In the genomic region with DNA sequence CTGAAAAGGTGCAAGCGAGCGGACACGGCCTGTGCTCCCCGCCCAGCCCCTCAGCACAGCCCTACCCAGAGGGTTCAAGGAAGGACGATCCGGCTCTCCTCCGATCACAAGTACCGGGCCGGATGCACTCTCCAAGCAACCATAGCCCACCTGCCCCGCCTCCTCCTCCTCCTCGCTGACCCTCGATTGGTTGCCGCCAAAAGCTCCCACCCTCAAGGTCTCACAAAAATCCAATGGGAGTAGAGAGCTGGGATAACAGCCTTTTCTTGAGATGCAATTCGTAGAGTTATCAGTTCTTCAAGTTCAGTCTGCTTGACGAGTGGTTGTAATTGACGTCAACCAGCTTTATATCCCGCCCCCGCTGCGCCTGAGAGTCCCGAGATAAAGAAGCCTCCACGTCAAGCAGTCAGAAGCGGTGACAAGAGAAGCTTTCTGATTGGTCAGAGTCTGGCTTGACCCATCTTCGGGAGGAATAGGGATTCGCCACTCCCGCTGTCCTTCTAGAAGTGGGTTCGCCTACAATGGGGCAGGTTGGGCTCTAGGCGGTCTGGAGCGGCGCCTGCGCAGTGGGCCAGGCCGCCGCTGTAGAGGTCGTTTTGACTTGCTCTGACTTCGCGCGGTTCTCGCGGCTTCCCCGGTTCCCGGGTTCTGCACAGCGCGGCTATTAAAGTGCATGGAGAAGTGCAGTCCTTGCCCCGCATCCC, we compare ENCODE assay signal across 8 cellular contexts. TPM values are rescaled to one million over a fixed set of nuclear protein-coding genes. Genes with fewer than 3 reads are reported as not detected.
DNase-seq lines count a peak whose midpoint lies in the region; ATAC-seq and TF ChIP-seq lines count a peak whose summit lies in the region.

Gene IFT27, minus strand, starts transcription at position 154 of the 704 bp plus-strand sequence. CDS start 412 bp downstream, outside the sequence.

- POLR2A ChIA-PET in HEK293 (lab: Yijun Ruan, JAX), result interaction anchor here (0.6 to 1.6 kb wide), 24 partner anchors 8 to 423 kb away, joined by 3 to 14 read pairs (median 3); partner anchors contain the start of genes EIF3D, MPST, TST and TXN2

- peak within 1 kb of the TSS; percentile 90 for H3K27ac Mint-ChIP-seq in activated naive CD4-positive, alpha-beta T cell treated with anti-CD3 and anti-CD28 coated beads, Interleukin-2, amount 10 ng/mL, durations not matched to agents 7 days and 5 days

- no peaks in the 10 kb centered on the region for H3K9me3 ChIP-seq in HEK293 (ENCODE audit: control insufficient read depth, insufficient read depth, low read depth, low read length)
- no peaks in the 10 kb centered on the region for H3K9me3 ChIP-seq in SK-N-MC (ENCODE audit: low read depth, low read length)
- no peaks in the 10 kb centered on the region for H3K9me3 ChIP-seq in gastroesophageal sphincter
- H3K9me3 ChIP-seq in neutrophil, result no peaks in the 10 kb centered on the region

- no peaks in the 10 kb centered on the region for H3K9me3 Mint-ChIP-seq in activated naive CD4-positive, alpha-beta T cell treated with anti-CD3 and anti-CD28 coated beads, Interleukin-2, amount 10 ng/mL, durations not matched to agents 7 days and 5 days

- CTCF ChIA-PET in HEK293 (lab: Yijun Ruan, JAX), result interaction anchor here (0.6 to 13.6 kb wide), 13 partner anchors 12 to 423 kb away, joined by 3 to 161 read pairs (median 4); no protein-coding TSS in a partner anchor
- CTCF ChIA-PET in activated naive CD4-positive, alpha-beta T cell treated with anti-CD3 and anti-CD28 coated beads, Interleukin-2, amount 10 ng/mL, durations not matched to agents 7 days and 5 days (lab: Charles Lee), result interaction anchor here (1.0 to 3.8 kb wide), 6 partner anchors 19 to 245 kb away, joined by 4 to 18 read pairs (median 6); no protein-coding TSS in a partner anchor

- H3K4me1 ChIP-seq in HEK293 (ENCODE audit: control insufficient read depth, insufficient read depth, low read length), result peaks cover 4% of the 10 kb centered on the region
- peaks cover 0 to 24% (median 4%) of the 10 kb centered on the region in 3 donors for H3K4me1 ChIP-seq in gastroesophageal sphincter
- H3K4me1 ChIP-seq in neutrophil (ENCODE audit: control insufficient read depth in 1 of 2, insufficient read depth in 1 of 2, low read depth in 1 of 2, low read length in 1 of 2), result peaks cover 17 to 18% of the 10 kb centered on the region in 2 experiments

- H3K4me3 Mint-ChIP-seq in activated naive CD4-positive, alpha-beta T cell treated with anti-CD3 and anti-CD28 coated beads, Interleukin-2, amount 10 ng/mL, durations not matched to agents 7 days and 5 days, result peak within 1 kb of the TSS; percentile 81

- H3K36me3 ChIP-seq in HEK293 (ENCODE audit: control insufficient read depth in 2 of 2, insufficient read depth in 1 of 2, low read length in 2 of 2), result peaks cover 0 to 10% of the 10 kb centered on the region in 2 experiments; a peak in 2 of 3 replicates
- H3K36me3 ChIP-seq in SK-N-MC (ENCODE audit: insufficient read depth, low read length), result no peaks in the 10 kb centered on the region
- H3K36me3 ChIP-seq in gastroesophageal sphincter, result no peaks in the 10 kb centered on the region
- no peaks in the 10 kb centered on the region for H3K36me3 ChIP-seq in neutrophil

- H3K27me3 ChIP-seq in gastroesophageal sphincter (no peaks in the 10 kb centered on the region), neutrophil (no peaks in the 10 kb centered on the region)

- DNase-seq in GF-D8 (lab: John Stamatoyannopoulos, UW), result peak; percentile 96
- peak; percentile 100 for DNase-seq in MV-4-11 (lab: John Stamatoyannopoulos, UW)
- peak; percentile 91 for DNase-seq in SK-N-MC (ENCODE audit: low read depth, low spot score)
- DNase-seq in activated naive CD4-positive, alpha-beta T cell treated with anti-CD3 and anti-CD28 coated beads, Interleukin-2, amount 10 ng/mL, durations not matched to agents 7 days and 5 days, result peak; percentile 99
- peak; percentile 39 to 100 (median 99) for DNase-seq in substantia nigra (lab: John Stamatoyannopoulos, UW)

- no peak for TF ChIP-seq EP300 in gastroesophageal sphincter (IDR thresholded peaks at IDR 0.05)

- H3K27ac ChIP-seq in HEK293 (ENCODE audit: extremely low read depth, low read depth, low read length) (no peak within 1 kb of the TSS; the same call in 1 of the 2 replicates), SK-N-MC (no peak within 1 kb of the TSS), gastroesophageal sphincter (peak within 1 kb of the TSS; percentile 86 to 94 (median 88)), neutrophil (peak within 1 kb of the TSS; percentile 66), substantia nigra (ENCODE audit: low read depth, low read length, poor library complexity, severe bottlenecking) (peak within 1 kb of the TSS; percentile 76)

- peak in 1 of 2 donors; percentile 33 for TF ChIP-seq POLR2A in gastroesophageal sphincter (IDR thresholded peaks at IDR 0.05)

- no peaks in the 10 kb centered on the region for H3K27me3 Mint-ChIP-seq in activated naive CD4-positive, alpha-beta T cell treated with anti-CD3 and anti-CD28 coated beads, Interleukin-2, amount 10 ng/mL, durations not matched to agents 7 days and 5 days

- H3K4me1 Mint-ChIP-seq in activated naive CD4-positive, alpha-beta T cell treated with anti-CD3 and anti-CD28 coated beads, Interleukin-2, amount 10 ng/mL, durations not matched to agents 7 days and 5 days, result peaks cover 26% of the 10 kb centered on the region

- TF ChIP-seq CTCF in HEK293 (tag by site-specific recombination; IDR thresholded peaks at IDR 0.05), result no peak
- no peak for TF ChIP-seq CTCF in gastroesophageal sphincter (IDR thresholded peaks at IDR 0.05)
- TF ChIP-seq CTCF in neutrophil (IDR thresholded peaks at IDR 0.05), result no peak

- peak; percentile 98 for ATAC-seq in gastroesophageal sphincter

- H3K4me3 ChIP-seq in HEK293 (ENCODE audit: low read depth, low read length) (peak within 1 kb of the TSS; percentile 90), SK-N-MC (peak within 1 kb of the TSS; percentile 79), gastroesophageal sphincter (peak within 1 kb of the TSS; percentile 96 to 97), neutrophil (ENCODE audit: low read depth in 1 of 2, low read length in 1 of 2) (peak within 1 kb of the TSS; percentile 59 to 80)

- H3K36me3 Mint-ChIP-seq in activated naive CD4-positive, alpha-beta T cell treated with anti-CD3 and anti-CD28 coated beads, Interleukin-2, amount 10 ng/mL, durations not matched to agents 7 days and 5 days, result no peaks in the 10 kb centered on the region

- peak within 1 kb of the TSS; percentile 59 for H3K9ac ChIP-seq in SK-N-MC (ENCODE audit: insufficient read length)

- WGBS in gastroesophageal sphincter (ENCODE audit: low coverage in 1 of 2), 2 donors, result 0 to 1% methylated on average over 10 to 26 of the region's 43 CpGs

TF ChIP-seq in HEK293, 187 proteins besides CTCF, POLR2A, EP300 and RAD21 (continues in another document):
- TF ChIP-seq, protein P1, sequence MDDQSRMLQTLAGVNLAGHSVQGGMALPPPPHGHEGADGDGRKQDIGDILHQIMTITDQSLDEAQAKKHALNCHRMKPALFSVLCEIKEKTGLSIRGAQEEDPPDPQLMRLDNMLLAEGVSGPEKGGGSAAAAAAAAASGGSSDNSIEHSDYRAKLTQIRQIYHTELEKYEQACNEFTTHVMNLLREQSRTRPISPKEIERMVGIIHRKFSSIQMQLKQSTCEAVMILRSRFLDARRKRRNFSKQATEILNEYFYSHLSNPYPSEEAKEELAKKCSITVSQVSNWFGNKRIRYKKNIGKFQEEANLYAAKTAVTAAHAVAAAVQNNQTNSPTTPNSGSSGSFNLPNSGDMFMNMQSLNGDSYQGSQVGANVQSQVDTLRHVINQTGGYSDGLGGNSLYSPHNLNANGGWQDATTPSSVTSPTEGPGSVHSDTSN (CRISPR knock-in tag; IDR thresholded peaks at IDR 0.05), result peak; percentile 95; the same call in 1 of the 2 replicates
- TF ChIP-seq, protein P2, sequence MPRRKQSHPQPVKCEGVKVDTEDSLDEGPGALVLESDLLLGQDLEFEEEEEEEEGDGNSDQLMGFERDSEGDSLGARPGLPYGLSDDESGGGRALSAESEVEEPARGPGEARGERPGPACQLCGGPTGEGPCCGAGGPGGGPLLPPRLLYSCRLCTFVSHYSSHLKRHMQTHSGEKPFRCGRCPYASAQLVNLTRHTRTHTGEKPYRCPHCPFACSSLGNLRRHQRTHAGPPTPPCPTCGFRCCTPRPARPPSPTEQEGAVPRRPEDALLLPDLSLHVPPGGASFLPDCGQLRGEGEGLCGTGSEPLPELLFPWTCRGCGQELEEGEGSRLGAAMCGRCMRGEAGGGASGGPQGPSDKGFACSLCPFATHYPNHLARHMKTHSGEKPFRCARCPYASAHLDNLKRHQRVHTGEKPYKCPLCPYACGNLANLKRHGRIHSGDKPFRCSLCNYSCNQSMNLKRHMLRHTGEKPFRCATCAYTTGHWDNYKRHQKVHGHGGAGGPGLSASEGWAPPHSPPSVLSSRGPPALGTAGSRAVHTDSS (tag by site-specific recombination; IDR thresholded peaks at IDR 0.05), result peak; percentile 52
- TF ChIP-seq ZNF350 (tag by site-specific recombination; IDR thresholded peaks at IDR 0.05) (peak; percentile 98), PATZ1 (tag by site-specific recombination; IDR thresholded peaks at IDR 0.05) (0 out of 2 replicates have a peak, but pooled peaks have one; percentile 0), ZNF600 (tag by site-specific recombination; IDR thresholded peaks at IDR 0.05) (peak; percentile 29; the same call in 1 of the 2 replicates), ZBTB6 (tag by site-specific recombination; IDR thresholded peaks at IDR 0.05) (peak; percentile 95)

RNA-seq across cellular contexts. Expression of gene IFT27, which starts in this region (rescaled TPM):
- total RNA-seq in gastroesophageal sphincter, result 10 to 100 TPM; 16.3 to 27.6 (median 18.4) TPM

Comparison
In these comparisons a context has a peak if more than half of its experiments do, and no peak if none do; other contexts are left out.
1. H3K27ac ChIP-seq: peak in gastroesophageal sphincter (4 of 4), neutrophil (single experiment) and substantia nigra (single experiment); none in HEK293 (single experiment) and SK-N-MC (single experiment).
2. Peak in every context shown above with its lines, with median percentiles within 50 percentile points of each other: DNase-seq and H3K4me3 ChIP-seq.